23 cellular contexts compared by ENCODE assay signal in genomic region chr2:154704991-154705390, GRCh38. TPM values are rescaled to one million over a fixed set of nuclear protein-coding genes. Genes with fewer than 3 reads are reported as not detected.
"Had no signal": no experiment of that assay in that cellular context is flagged by ENCODE, and none has a peak within 500 bp of the region (broad histone marks: within the 10 kb centered on the region; RNA-seq: fewer than 3 reads in every experiment).

No MANE protein-coding gene starts in this region.

- ATAC-seq: activated CD8-positive, alpha-beta T cell treated with anti-CD3 and anti-CD28 coated beads, Interleukin-2, amount 10 ng/mL, durations not matched to agents 7 days and 5 days; SK-N-SH treated with all-trans-retinoic acid at 6 μM for 48 hours; WTC11 had no signal

- H3K9me3 ChIP-seq: adrenal gland, breast epithelium, Peyer's patch, SJSA1 had no signal

- H3K27me3 ChIP-seq: adrenal gland, breast epithelium, Peyer's patch, SJSA1 had no signal

- DNase-seq: activated CD4-positive, alpha-beta T cell treated with anti-CD3 and anti-CD28 coated beads for 48 hours; activated CD4-positive, alpha-beta T cell treated with anti-CD3 and anti-CD28 coated beads, Interleukin-2, amount 50 U/mL, for 4 hours; activated CD4-positive, CD25-positive, alpha-beta regulatory T cell treated with anti-CD3 and anti-CD28 coated beads, Interleukin-2, amount 50 U/mL, for 72 hours; activated CD8-positive, alpha-beta memory T cell treated with anti-CD3 and anti-CD28 coated beads, Interleukin-2, amount 50 U/mL, for 48 hours; activated CD8-positive, alpha-beta T cell treated with anti-CD3 and anti-CD28 coated beads, Interleukin-2, amount 10 ng/mL, durations not matched to agents 7 days and 5 days; activated naive CD4-positive, alpha-beta T cell treated with anti-CD3 and anti-CD28 coated beads, Interleukin-2, amount 50 U/mL, for 16 hours; activated naive CD8-positive, alpha-beta T cell treated with anti-CD3 and anti-CD28 coated beads, Interleukin-2, amount 10 ng/mL, durations not matched to agents 7 days and 5 days; activated T-cell treated with anti-CD3 and anti-CD28 coated beads, Interleukin-2, amount 50 U/mL, for 1 hour; adrenal gland; anterior cingulate cortex; Kasumi-1; KBM-7; NCI-H1105 treated with DMSO at 0.1 percent for 48 hours; NCI-H1436 treated with DMSO at 0.1 percent for 48 hours; NCI-H187; NCI-H526; Peyer's patch; Right ventricle myocardium superior; SW 1271 had no signal

- H3K4me1 ChIP-seq: adrenal gland, breast epithelium, Peyer's patch, SJSA1 had no signal

- H3K36me3 ChIP-seq: adrenal gland, breast epithelium, Peyer's patch, SJSA1 had no signal

- H3K4me3 ChIP-seq: adrenal gland, breast epithelium, Peyer's patch, SJSA1 had no signal

RNA-seq across cellular contexts. Expression of gene KCNJ3, which starts 6.5 kb away (rescaled TPM):
- total RNA-seq: activated CD8-positive, alpha-beta T cell treated with anti-CD3 and anti-CD28 coated beads, Interleukin-2, amount 10 ng/mL, durations not matched to agents 7 days and 5 days; activated naive CD8-positive, alpha-beta T cell treated with anti-CD3 and anti-CD28 coated beads, Interleukin-2, amount 10 ng/mL, durations not matched to agents 7 days and 5 days; SJSA1 had no signal
